ENCODE assay signal across 1 cellular context in the genomic region with DNA sequence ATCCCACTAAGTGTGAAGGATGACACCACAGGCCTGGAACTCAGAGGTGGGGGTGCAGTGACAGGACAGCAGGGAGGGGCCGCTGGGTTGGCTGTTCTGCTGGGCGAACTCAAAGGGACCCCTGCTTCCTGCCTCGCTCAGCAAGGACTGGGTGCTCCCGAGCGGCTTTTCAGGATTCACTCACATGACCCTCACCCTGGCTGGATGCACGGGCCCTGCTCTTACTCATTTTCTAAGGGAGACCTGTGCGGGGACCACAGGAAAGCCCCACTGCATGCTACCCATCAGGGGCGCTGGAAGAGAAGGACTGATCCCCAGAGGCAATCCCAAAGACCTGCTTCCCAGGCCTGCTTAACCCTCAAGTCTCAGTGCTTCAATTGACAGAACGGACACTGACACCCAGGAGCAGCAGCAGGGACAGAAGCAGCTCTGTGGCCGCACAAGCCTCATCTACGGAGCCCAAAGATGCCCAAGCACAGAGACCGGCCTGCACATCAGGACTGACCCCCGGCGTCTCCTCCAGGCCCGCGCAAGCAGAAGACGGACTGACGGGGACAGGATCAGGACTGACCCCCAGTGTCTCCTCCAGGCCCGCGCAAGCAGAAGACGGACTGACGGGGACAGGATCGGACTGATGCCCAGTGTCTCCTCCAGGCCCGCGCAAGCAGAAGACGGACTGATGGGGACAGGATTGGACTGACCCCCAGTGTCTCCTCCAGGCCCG.
TF ChIP-seq lines count a peak whose summit lies in the region.

No MANE protein-coding gene starts in this region.

TF ChIP-seq in HepG2, 621 proteins besides CTCF, POLR2A, EP300 and RAD21:
- no peak for TF ChIP-seq RFXANK (CRISPR knock-in tag; IDR thresholded peaks at IDR 0.05)
- TF ChIP-seq RBM22 (optimal IDR thresholded peaks at IDR 0.05; ENCODE audit: low read length) = peak; percentile 20
- no peak for TF ChIP-seq NR2F1 (CRISPR knock-in tag; IDR thresholded peaks at IDR 0.05)
- peak; percentile 39 for TF ChIP-seq AGO2 (optimal IDR thresholded peaks at IDR 0.05; ENCODE audit: low read depth, low read length)
- no peak for TF ChIP-seq NFIB (CRISPR knock-in tag; IDR thresholded peaks at IDR 0.05; ENCODE audit: borderline replicate concordance)
- TF ChIP-seq POLR2G (IDR thresholded peaks at IDR 0.05; ENCODE audit: low read depth, low read length) = no peak
TF ChIP-seq in HepG2: peak in this region for 2.
